Comparison of ENCODE assay signal across 13 cellular contexts in the genomic region with DNA sequence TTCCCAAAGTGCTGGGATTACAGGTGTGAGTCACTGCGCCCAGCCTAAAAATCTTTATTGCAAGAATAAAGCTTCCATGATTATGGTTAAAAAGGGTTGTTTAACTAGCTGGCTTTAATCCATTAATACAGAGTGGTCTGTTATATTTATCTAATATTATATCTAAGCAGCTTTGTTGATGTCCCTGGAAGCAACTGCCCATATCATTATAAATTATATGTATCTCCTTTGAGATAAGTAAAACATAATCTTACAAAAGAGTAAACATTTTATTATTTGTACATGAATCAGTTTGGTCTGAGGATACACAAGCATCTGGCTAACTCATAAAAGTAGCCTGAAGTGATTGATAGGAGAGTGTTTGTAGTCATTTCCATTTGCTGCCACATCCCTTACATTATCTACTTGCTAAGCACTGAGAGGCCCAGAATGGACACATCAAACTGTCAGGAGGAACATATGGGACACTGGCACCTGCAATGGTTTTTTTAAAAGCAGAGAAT. TPM values are rescaled to one million over a fixed set of nuclear protein-coding genes. Genes with fewer than 3 reads are reported as not detected.
A peak's percentile ranks its signal among the peaks of the same experiment; 100 is the strongest.
DNase-seq lines count a peak whose midpoint lies in the region; ATAC-seq and TF ChIP-seq lines count a peak whose summit lies in the region.
"Had no signal": no experiment of that assay in that cellular context is flagged by ENCODE, and none has a peak within 500 bp of the region (broad histone marks: within the 10 kb centered on the region; RNA-seq: fewer than 3 reads in every experiment).

No MANE protein-coding gene starts in this region.

- H3K36me3 ChIP-seq in Panc1 (ENCODE audit: control insufficient read depth, insufficient read depth, low read length), result no peaks in the 10 kb centered on the region
- H3K36me3 ChIP-seq in WERI-Rb-1, result no peaks in the 10 kb centered on the region

- peaks cover 38% of the 10 kb centered on the region for H3K4me1 ChIP-seq in Panc1 (ENCODE audit: control insufficient read depth, insufficient read depth, low read length)

- H3K9me3 Mint-ChIP-seq in glutamatergic neuron (ENCODE audit: unreplicated experiment), result peaks cover 2% of the 10 kb centered on the region
- no peaks in the 10 kb centered on the region for H3K9me3 Mint-ChIP-seq in stimulated activated naive B cell treated with anti-CD40 and anti-IgM and Interleukin-4, amounts not matched to agents 10 μg/mL and 1 μg/mL and 100 μg/mL, for 72 hours
- H3K9me3 Mint-ChIP-seq in HFFc6, result no peaks in the 10 kb centered on the region

- DNase-seq in NCI-H1092 treated with DMSO at 0.1 percent for 48 hours (lab: John Stamatoyannopoulos, UW), result peak; percentile 57
- no peak for DNase-seq in NCI-H1092 (lab: John Stamatoyannopoulos, UW)
- DNase-seq in Panc1 (ENCODE audit: low read depth, low spot score), result no peak
- no peak for DNase-seq in glutamatergic neuron
- no peak for DNase-seq in stimulated activated naive B cell treated with anti-CD40 and anti-IgM and Interleukin-4, amounts not matched to agents 10 μg/mL and 1 μg/mL and 100 μg/mL, for 72 hours
- DNase-seq in WERI-Rb-1, result no peak
- DNase-seq in HFFc6, result no peak
- DNase-seq: central memory CD4-positive, alpha-beta T cell; GDM1; hippocampal formation; NCI-H2107 had no signal

- CTCF ChIA-PET in Panc1 (lab: Charles Lee), result interaction anchor here (0.7 kb wide), 1 partner anchor 32 kb away, joined by 3 read pairs; no protein-coding TSS in a partner anchor

- intact Hi-C loops in Panc1 (cut with micrococcal nuclease; ENCODE audit: unreplicated experiment), result no loop called here

- H3K27me3 Mint-ChIP-seq in glutamatergic neuron (ENCODE audit: unreplicated experiment) (peaks cover 2% of the 10 kb centered on the region), HFFc6 (ENCODE audit: insufficient read depth) (peaks cover 2% of the 10 kb centered on the region; the same call in 1 of the 2 replicates)
- H3K27me3 Mint-ChIP-seq in stimulated activated naive B cell treated with anti-CD40 and anti-IgM and Interleukin-4, amounts not matched to agents 10 μg/mL and 1 μg/mL and 100 μg/mL, for 72 hours, result no peaks in the 10 kb centered on the region

- peak overlapping the region; percentile 83 for H3K27ac Mint-ChIP-seq in glutamatergic neuron (ENCODE audit: unreplicated experiment)
- peak overlapping the region; percentile 68 for H3K27ac Mint-ChIP-seq in stimulated activated naive B cell treated with anti-CD40 and anti-IgM and Interleukin-4, amounts not matched to agents 10 μg/mL and 1 μg/mL and 100 μg/mL, for 72 hours
- no peak overlapping the region for H3K27ac Mint-ChIP-seq in HFFc6

- in situ Hi-C loops in Panc1 (cut with HindIII; ENCODE audit: low pct_unique_long_range_greater_than_20kb, low sequenced_read_pairs), result no loop called here

- H3K27ac ChIP-seq in Panc1 (ENCODE audit: low read length) (peak overlapping the region; percentile 57), WERI-Rb-1 (no peak overlapping the region)
- H3K27ac ChIP-seq: SK-N-MC had no signal

- BruUV-seq in Panc1 (replicated peaks; lab: Mats Ljungman, UMichigan), result no TSS peak

- H3K9me3 ChIP-seq in Panc1 (ENCODE audit: control insufficient read depth, insufficient read depth, low read depth, low read length) (no peaks in the 10 kb centered on the region), WERI-Rb-1 (ENCODE audit: severe bottlenecking) (no peaks in the 10 kb centered on the region)

- no peak for ATAC-seq in Panc1
- ATAC-seq in stimulated activated naive B cell treated with anti-CD40 and anti-IgM and Interleukin-4, amounts not matched to agents 10 μg/mL and 1 μg/mL and 100 μg/mL, for 72 hours (replicated peaks), result peak in 1 of 2 donors; percentile 27
- no peak for ATAC-seq in GM21515 (IDR thresholded peaks at IDR 0.05; ENCODE audit: unreplicated experiment)

- H3K4me1 Mint-ChIP-seq in glutamatergic neuron (ENCODE audit: low read depth, unreplicated experiment) (peaks cover 26% of the 10 kb centered on the region), HFFc6 (ENCODE audit: low read depth) (peaks cover 43% of the 10 kb centered on the region)
- peaks cover 15% of the 10 kb centered on the region in 2 donors for H3K4me1 Mint-ChIP-seq in stimulated activated naive B cell treated with anti-CD40 and anti-IgM and Interleukin-4, amounts not matched to agents 10 μg/mL and 1 μg/mL and 100 μg/mL, for 72 hours

- POLR2A ChIA-PET in Panc1 (lab: Charles Lee), result no interaction called here

- H3K4me3 ChIP-seq in Panc1 (ENCODE audit: low read depth in 2 of 2, low read length in 2 of 2) (no peak overlapping the region), WERI-Rb-1 (ENCODE audit: low read depth, low read length) (no peak overlapping the region)
- H3K4me3 ChIP-seq: SK-N-MC had no signal

- no peaks in the 10 kb centered on the region for H3K36me3 Mint-ChIP-seq in glutamatergic neuron (ENCODE audit: unreplicated experiment)
- peaks cover 25 to 48% of the 10 kb centered on the region in 2 donors for H3K36me3 Mint-ChIP-seq in stimulated activated naive B cell treated with anti-CD40 and anti-IgM and Interleukin-4, amounts not matched to agents 10 μg/mL and 1 μg/mL and 100 μg/mL, for 72 hours
- H3K36me3 Mint-ChIP-seq in HFFc6 (ENCODE audit: low read depth), result peaks cover 58% of the 10 kb centered on the region

- no peaks in the 10 kb centered on the region for H3K27me3 ChIP-seq in Panc1 (ENCODE audit: control insufficient read depth, insufficient read depth, low read length)
- H3K27me3 ChIP-seq in WERI-Rb-1 (ENCODE audit: insufficient read depth, low read depth, severe bottlenecking), result no peaks in the 10 kb centered on the region

- TF ChIP-seq CTCF in Panc1 (IDR thresholded peaks at IDR 0.05) (no peak), glutamatergic neuron (IDR thresholded peaks at IDR 0.05; ENCODE audit: partially characterized antibody, unreplicated experiment) (no peak), WERI-Rb-1 (IDR thresholded peaks at IDR 0.05; ENCODE audit: low read depth, low read length) (no peak), HFFc6 (IDR thresholded peaks at IDR 0.05) (no peak)

- H3K4me3 Mint-ChIP-seq in glutamatergic neuron (ENCODE audit: unreplicated experiment) (peak overlapping the region; percentile 47), HFFc6 (no peak overlapping the region)
- H3K4me3 Mint-ChIP-seq in stimulated activated naive B cell treated with anti-CD40 and anti-IgM and Interleukin-4, amounts not matched to agents 10 μg/mL and 1 μg/mL and 100 μg/mL, for 72 hours, result peak overlapping the region; percentile 12 to 18

RNA-seq across cellular contexts. Expression of gene TRAF3IP2, which starts 46.9 kb away (rescaled TPM):
- total RNA-seq in Panc1 (2021; ENCODE audit: unreplicated experiment) (43.3 TPM), glutamatergic neuron (ENCODE audit: unreplicated experiment) (0.51 TPM)
- 27.5 TPM for polyA plus RNA-seq in Panc1 (2012; ENCODE audit: insufficient read length)
- 10 to 100 TPM; 28.9 to 47.0 (median 40.2) TPM for total RNA-seq in HFFc6 (2021; fragmentation: NEBNext Ultra II Directional; extraction: Animal tissue kit (Norgen Biotek cat#: 25700))

Comparison
In these comparisons a context has a peak if more than half of its experiments do, and no peak if none do; other contexts are left out.
1. RNA of gene TRAF3IP2, which starts 46.9 kb away (total RNA-seq): 43.3 TPM in Panc1 (single experiment) and 28.9 to 47.0 TPM in HFFc6; 0.51 TPM in glutamatergic neuron (single experiment); every median in the first group is over 10 times any median in the second.